In genomic region chr5:87308024-87308423, GRCh38 we compare ENCODE assay signal across 11 cellular contexts.
DNase-seq lines count a peak whose midpoint lies in the region; ATAC-seq and TF ChIP-seq lines count a peak whose summit lies in the region.
"Had no signal": no experiment of that assay in that cellular context is flagged by ENCODE, and none has a peak within 500 bp of the region (broad histone marks: within the 10 kb centered on the region; RNA-seq: fewer than 3 reads in every experiment).

No MANE protein-coding gene starts in this region.

- no peaks in the 10 kb centered on the region for H3K27me3 Mint-ChIP-seq in memory B cell

- H3K4me3 Mint-ChIP-seq in memory B cell: peak overlapping the region; percentile 71

- ATAC-seq in GM19025 (IDR thresholded peaks at IDR 0.05; ENCODE audit: low read depth, unreplicated experiment): peak; percentile 97
- ATAC-seq in HG02610 (IDR thresholded peaks at IDR 0.05; ENCODE audit: unreplicated experiment): peak; percentile 79
- peak; percentile 96 for ATAC-seq in HG03460 (IDR thresholded peaks at IDR 0.05; ENCODE audit: unreplicated experiment)
- ATAC-seq in memory B cell (ENCODE audit: low read depth): peak; percentile 98
- ATAC-seq in SK-N-SH treated with all-trans-retinoic acid at 6 μM for 48 hours: no peak
- ATAC-seq: left colon had no signal

- peaks cover 30% of the 10 kb centered on the region for H3K4me1 Mint-ChIP-seq in memory B cell

- H3K27ac Mint-ChIP-seq in memory B cell: no peak overlapping the region

- peaks cover 23% of the 10 kb centered on the region for H3K36me3 Mint-ChIP-seq in memory B cell

- peaks cover 4% of the 10 kb centered on the region for H3K9me3 Mint-ChIP-seq in memory B cell

- DNase-seq in memory B cell (ENCODE audit: low spot score in 2 of 2) (peak in 1 of 2 donors; percentile 29), NCI-H82 (lab: John Stamatoyannopoulos, UW) (no peak), NOMO-1 (lab: John Stamatoyannopoulos, UW; ENCODE audit: unreplicated experiment in 2 of 2) (no peak), SW 1271 (lab: John Stamatoyannopoulos, UW) (no peak)
- DNase-seq: activated CD4-positive, alpha-beta T cell treated with anti-CD3 and anti-CD28 coated beads, Interleukin-2, amount 50 U/mL, for 48 hours; esophagus squamous epithelium; left colon had no signal

TF ChIP-seq in SK-N-SH treated with all-trans-retinoic acid at 6 μM for 48 hours, 23 proteins besides CTCF, POLR2A, EP300 and RAD21:
- no peak for TF ChIP-seq ZC3H10 (CRISPR knock-in tag; IDR thresholded peaks at IDR 0.05)
- no peak for TF ChIP-seq CREB5 (CRISPR knock-in tag; IDR thresholded peaks at IDR 0.05; ENCODE audit: low read depth)
- TF ChIP-seq GLIS3 (CRISPR knock-in tag; IDR thresholded peaks at IDR 0.05): no peak
- TF ChIP-seq CSDC2 (CRISPR knock-in tag; IDR thresholded peaks at IDR 0.05): no peak
- no peak for TF ChIP-seq BACH2 (CRISPR knock-in tag; IDR thresholded peaks at IDR 0.05; ENCODE audit: borderline replicate concordance)
- no peak for TF ChIP-seq PATZ1 (CRISPR knock-in tag; IDR thresholded peaks at IDR 0.05; ENCODE audit: borderline replicate concordance)
- no peak for TF ChIP-seq ZNF70 (CRISPR knock-in tag; IDR thresholded peaks at IDR 0.05)
- TF ChIP-seq OSR1 (CRISPR knock-in tag; IDR thresholded peaks at IDR 0.05): no peak
- TF ChIP-seq ZFP3 (CRISPR knock-in tag; IDR thresholded peaks at IDR 0.05): no peak
- TF ChIP-seq CSRNP3 (CRISPR knock-in tag; IDR thresholded peaks at IDR 0.05): no peak
